In the genomic region with DNA sequence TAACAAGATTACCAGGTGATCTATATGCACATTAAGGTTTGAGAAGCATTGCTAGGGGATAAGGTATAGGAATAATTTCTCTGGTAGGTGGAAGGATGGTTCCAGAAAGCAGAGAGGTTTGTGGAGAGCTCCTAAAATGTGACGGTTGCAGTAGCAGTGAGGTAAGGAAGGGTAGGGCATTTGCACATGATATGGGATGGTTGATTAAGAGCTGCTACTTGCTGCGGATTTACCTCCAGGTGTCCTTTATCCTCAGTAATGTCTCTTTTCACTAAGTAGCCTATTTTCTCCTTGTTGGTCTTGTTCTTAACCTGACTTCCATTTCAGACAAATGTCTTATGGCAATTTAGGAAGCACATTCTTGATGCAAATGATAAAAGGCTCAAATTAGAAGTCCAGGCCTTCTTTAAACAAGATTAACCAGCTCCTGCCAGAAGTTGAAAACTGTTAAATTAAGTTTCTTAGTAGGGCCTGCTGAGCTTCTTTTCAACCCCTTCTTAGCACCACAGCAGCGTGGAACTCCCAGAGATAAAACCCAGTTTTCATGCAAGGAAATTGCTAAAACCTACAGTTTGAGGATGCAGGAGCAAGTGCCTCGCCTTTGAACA, we compare ENCODE assay signal across 21 cellular contexts.
DNase-seq lines count a peak whose midpoint lies in the region; ATAC-seq and TF ChIP-seq lines count a peak whose summit lies in the region.
"Had no signal": no experiment of that assay in that cellular context is flagged by ENCODE, and none has a peak within 500 bp of the region (broad histone marks: within the 10 kb centered on the region; RNA-seq: fewer than 3 reads in every experiment).

No MANE protein-coding gene starts in this region.

- 0 out of 2 replicates have a peak overlapping the region, but pooled peaks have one; percentile 32 for H3K27ac Mint-ChIP-seq in GM23338
- peak overlapping the region; percentile 9 for H3K27ac Mint-ChIP-seq in endodermal cell
- H3K27ac Mint-ChIP-seq: B cell; CD4-positive, CD25-positive, alpha-beta regulatory T cell; CD8-positive, alpha-beta T cell had no signal

- peak; percentile 54; the same call in 1 of the 3 replicates for ATAC-seq in GM23338
- ATAC-seq: A549; CD8-positive, alpha-beta T cell; GM12878 had no signal

- no peak overlapping the region for H2BK120ac ChIP-seq in neuronal stem cell (ENCODE audit: low read depth, low read length)

- H3K4me3 ChIP-seq in GM23338 (no peak overlapping the region), endodermal cell (ENCODE audit: low read length) (peak overlapping the region; percentile 13), neuronal stem cell (ENCODE audit: low read length in 2 of 2) (no peak overlapping the region)
- H3K4me3 ChIP-seq: A549, BLaER1, GM12878 had no signal

- H3K79me1 ChIP-seq in neuronal stem cell (ENCODE audit: low read depth, low read length): no peaks in the 10 kb centered on the region

- H3K4me1 ChIP-seq in GM23338 (ENCODE audit: insufficient read depth) (peaks cover 25% of the 10 kb centered on the region), endodermal cell (ENCODE audit: control insufficient read depth, insufficient read depth, low read length) (peaks cover 4% of the 10 kb centered on the region), neuronal stem cell (ENCODE audit: control insufficient read depth in 2 of 2, insufficient read depth in 1 of 2, low read depth in 1 of 2, low read length in 2 of 2) (peaks cover 0 to 2% of the 10 kb centered on the region in 2 donors)
- H3K4me1 ChIP-seq: A549, Caco-2 had no signal

- no peak overlapping the region for H2BK5ac ChIP-seq in neuronal stem cell (ENCODE audit: low read length)

- WGBS in endodermal cell (ENCODE audit: insufficient coverage in 1 of 2, insufficient read length in 1 of 2), 2 experiments: 27 to 59% methylated on average over 4 of the region's 4 CpGs
- WGBS in neuronal stem cell (ENCODE audit: extremely low coverage in 2 of 2, insufficient read length in 2 of 2, insufficient replicate concordance in 1 of 2), 2 donors: no CpG with 5 or more reads among the region's 4 CpGs

- H3K14ac ChIP-seq in neuronal stem cell (ENCODE audit: low read length): no peak overlapping the region

- DNase-seq in GM23338 (ENCODE audit: low spot score): no peak
- DNase-seq in SK-N-DZ (ENCODE audit: low spot score): peak; percentile 86
- DNase-seq in endodermal cell: peak; percentile 49
- peak; percentile 2 for DNase-seq in neuronal stem cell (ENCODE audit: low spot score)
- DNase-seq in activated effector memory CD4-positive, alpha-beta T cell treated with anti-CD3 and anti-CD28 coated beads, Interleukin-2, amount 50 U/mL, for 16 hours: no peak
- DNase-seq in NCI-H2171 treated with DMSO at 0.1 percent for 48 hours (lab: John Stamatoyannopoulos, UW): no peak
- DNase-seq in NCI-H1417 (lab: John Stamatoyannopoulos, UW): no peak
- no peak for DNase-seq in NCI-H1092 (lab: John Stamatoyannopoulos, UW)
- DNase-seq: 8988T; Caco-2; CD4-positive, CD25-positive, alpha-beta regulatory T cell; CD8-positive, alpha-beta T cell; DMS153; DND-41; GOT3; HCEC 1CT had no signal

- no peaks in the 10 kb centered on the region for H3K79me2 ChIP-seq in GM23338 (replicated peaks; ENCODE audit: insufficient read depth)

- H3K27ac ChIP-seq in GM23338 (ENCODE audit: low read depth) (no peak overlapping the region), endodermal cell (ENCODE audit: low read depth, low read length) (no peak overlapping the region), neuronal stem cell (replicated peaks; ENCODE audit: low read length) (peak overlapping the region; percentile 35)
- H3K27ac ChIP-seq: A549, BLaER1, C4-2B had no signal

- H4K8ac ChIP-seq in neuronal stem cell (ENCODE audit: low read depth, low read length): no peak overlapping the region

- H4K20me1 ChIP-seq in GM23338 (replicated peaks; ENCODE audit: insufficient read depth): no peaks in the 10 kb centered on the region
- H4K20me1 ChIP-seq: BLaER1 had no signal

- H3F3A ChIP-seq in GM23338 (replicated peaks; ENCODE audit: low read depth): no peaks in the 10 kb centered on the region

- H2AK5ac ChIP-seq in neuronal stem cell (ENCODE audit: low read depth, low read length): no peak overlapping the region

- H2BK15ac ChIP-seq in neuronal stem cell (ENCODE audit: low read length): no peak overlapping the region

- no peak overlapping the region for H3K23ac ChIP-seq in neuronal stem cell (ENCODE audit: low read depth, low read length, poor library complexity)

- H3K9me2 ChIP-seq in GM23338 (ENCODE audit: insufficient read depth): no peaks in the 10 kb centered on the region

- H3K4me1 Mint-ChIP-seq in GM23338: peaks cover 32% of the 10 kb centered on the region
- H3K4me1 Mint-ChIP-seq in endodermal cell: peaks cover 41% of the 10 kb centered on the region
- H3K4me1 Mint-ChIP-seq: B cell; CD4-positive, CD25-positive, alpha-beta regulatory T cell had no signal

- H3K4me3 Mint-ChIP-seq in GM23338 (no peak overlapping the region), endodermal cell (no peak overlapping the region)
- H3K4me3 Mint-ChIP-seq: B cell; CD4-positive, CD25-positive, alpha-beta regulatory T cell; CD8-positive, alpha-beta T cell had no signal

- no peak overlapping the region for H3K18ac ChIP-seq in neuronal stem cell (ENCODE audit: low read length)

- H3K9ac ChIP-seq in endodermal cell (ENCODE audit: extremely low read depth, low read length, poor library complexity, severe bottlenecking) (no peak overlapping the region), neuronal stem cell (ENCODE audit: low read depth, low read length, poor library complexity) (no peak overlapping the region)
- H3K9ac ChIP-seq: BLaER1 had no signal

- H3K9me3 ChIP-seq in endodermal cell (ENCODE audit: control insufficient read depth, low read length): peaks cover 29% of the 10 kb centered on the region
- H3K9me3 ChIP-seq in neuronal stem cell (replicated peaks in 1 of 2; ENCODE audit: control insufficient read depth in 2 of 2, insufficient read depth in 1 of 2, low read depth in 1 of 2, low read length in 2 of 2): peaks cover 0 to 3% of the 10 kb centered on the region in 2 donors

- no peaks in the 10 kb centered on the region for H3K27me3 ChIP-seq in GM23338 (ENCODE audit: insufficient read depth)
- no peaks in the 10 kb centered on the region for H3K27me3 ChIP-seq in endodermal cell (ENCODE audit: control insufficient read depth, insufficient read depth, low read length, poor library complexity, severe bottlenecking)
- H3K27me3 ChIP-seq in neuronal stem cell (ENCODE audit: control insufficient read depth in 3 of 3, insufficient read depth in 3 of 3, low read depth in 1 of 3, low read length in 3 of 3): no peaks in the 10 kb centered on the region
- H3K27me3 ChIP-seq: BLaER1 had no signal

- no peaks in the 10 kb centered on the region for H3K27me3 Mint-ChIP-seq in GM23338 (ENCODE audit: insufficient read depth, low read depth, poor library complexity)
- H3K27me3 Mint-ChIP-seq in endodermal cell (ENCODE audit: insufficient read depth): peaks cover 4% of the 10 kb centered on the region

- no peak overlapping the region for H2BK12ac ChIP-seq in neuronal stem cell (ENCODE audit: low read length)

- TF ChIP-seq CTCF in GM23338 (conservative IDR thresholded peaks at IDR 0.05; ENCODE audit: low read depth in 2 of 2) (no peak), endodermal cell (conservative IDR thresholded peaks at IDR 0.05) (no peak)

- H3K36me3 ChIP-seq in GM23338 (ENCODE audit: insufficient read depth) (peaks cover 3% of the 10 kb centered on the region), endodermal cell (ENCODE audit: control insufficient read depth, insufficient read depth, low read length) (no peaks in the 10 kb centered on the region), neuronal stem cell (replicated peaks in 1 of 2; ENCODE audit: control insufficient read depth in 2 of 2, insufficient read depth in 2 of 2, low read length in 2 of 2) (no peaks in the 10 kb centered on the region)
- H3K36me3 ChIP-seq: BLaER1 had no signal

- H3K4ac ChIP-seq in neuronal stem cell (ENCODE audit: low read length): no peak overlapping the region

- H3K9me3 Mint-ChIP-seq in GM23338 (peaks cover 22% of the 10 kb centered on the region), endodermal cell (peaks cover 12% of the 10 kb centered on the region)

- H2AFZ ChIP-seq in GM23338: no peak overlapping the region
- H2AFZ ChIP-seq in neuronal stem cell (ENCODE audit: low read length): no peak overlapping the region

- H4K91ac ChIP-seq in neuronal stem cell (ENCODE audit: low read depth, low read length, poor library complexity): no peak overlapping the region

- H3K4me2 ChIP-seq in GM23338 (no peak overlapping the region), neuronal stem cell (ENCODE audit: insufficient read depth, low read length, poor library complexity, severe bottlenecking) (no peak overlapping the region)
- H3K4me2 ChIP-seq: A549, BLaER1 had no signal

- H3K36me3 Mint-ChIP-seq in GM23338 (ENCODE audit: low read depth) (peaks cover 19% of the 10 kb centered on the region), endodermal cell (ENCODE audit: low read depth) (peaks cover 2% of the 10 kb centered on the region)
- H3K36me3 Mint-ChIP-seq: CD4-positive, CD25-positive, alpha-beta regulatory T cell; CD8-positive, alpha-beta T cell had no signal

TF ChIP-seq in GM23338, 12 proteins besides CTCF, POLR2A, EP300 and RAD21:
- TF ChIP-seq ETS1 (IDR thresholded peaks at IDR 0.05) (no peak), EZH2 (IDR thresholded peaks at IDR 0.05; ENCODE audit: low read depth, unreplicated experiment) (no peak), EZH2phosphoT487 (IDR thresholded peaks at IDR 0.05; ENCODE audit: unreplicated experiment) (no peak), POLR2AphosphoS5 (IDR thresholded peaks at IDR 0.05; ENCODE audit: low read depth) (no peak), STAT1 (IDR thresholded peaks at IDR 0.05; ENCODE audit: unreplicated experiment) (no peak), ZNF114 (CRISPR knock-in tag; IDR thresholded peaks at IDR 0.05) (no peak), NANOG (IDR thresholded peaks at IDR 0.05; ENCODE audit: borderline replicate concordance) (no peak)

Comparison
In these comparisons a context has a peak if more than half of its experiments do, and no peak if none do; other contexts are left out.
1. DNase-seq: peak in SK-N-DZ (single experiment), endodermal cell (single experiment) and neuronal stem cell (single experiment); none in GM23338 (single experiment), activated effector memory CD4-positive, alpha-beta T cell treated with anti-CD3 and anti-CD28 coated beads, Interleukin-2, amount 50 U/mL, for 16 hours (single experiment), NCI-H2171 treated with DMSO at 0.1 percent for 48 hours (single experiment), NCI-H1417 (0 of 3) and NCI-H1092 (single experiment).